In genomic region chr16:1367486-1368174, GRCh38 we compare ENCODE assay signal across 19 cellular contexts. TPM values are rescaled to one million over a fixed set of nuclear protein-coding genes. Genes with fewer than 3 reads are reported as not detected.
DNase-seq lines count a peak whose midpoint lies in the region; ATAC-seq, FAIRE-seq and TF ChIP-seq lines count a peak whose summit lies in the region.
"Had no signal": no experiment of that assay in that cellular context is flagged by ENCODE, and none has a peak within 500 bp of the region (broad histone marks: within the 10 kb centered on the region; RNA-seq: fewer than 3 reads in every experiment).

No MANE protein-coding gene starts in this region.

- DNase-seq in NCI-H146 (lab: John Stamatoyannopoulos, UW): peak; percentile 57
- DNase-seq in NCI-H146 treated with DMSO at 0.1 percent for 48 hours (lab: John Stamatoyannopoulos, UW; ENCODE audit: unreplicated experiment): no peak
- DNase-seq in DMS153 (lab: John Stamatoyannopoulos, UW): peak; percentile 74
- DNase-seq in NCI-H187 treated with DMSO at 0.1 percent for 48 hours (lab: John Stamatoyannopoulos, UW): peak; percentile 58
- no peak for DNase-seq in K562 (ENCODE audit: extremely low read depth in 1 of 4, low spot score in 3 of 4)
- DNase-seq in activated CD4-positive, alpha-beta T cell treated with anti-CD3 and anti-CD28 coated beads for 4 hours: no peak
- DNase-seq in OCI-M1 (lab: John Stamatoyannopoulos, UW): no peak
- no peak for DNase-seq in HuH-7.5 (ENCODE audit: low spot score)
- DNase-seq: 8988T; CD8-positive, alpha-beta T cell; MG63; NCI-H1092; T-cell had no signal

- H3K36me3 ChIP-seq in K562 (ENCODE audit: control insufficient read depth, insufficient read depth, low read length): peaks cover 64% of the 10 kb centered on the region; the same call in 2 of the 3 replicates

- H2AFZ ChIP-seq in K562 (ENCODE audit: low read depth, low read length): no peak overlapping the region

- intact Hi-C loops in K562 (cut with micrococcal nuclease): no loop called here

- in situ Hi-C loops in K562 (cut with MboI): no loop called here

- no peak overlapping the region for H3K4me3 ChIP-seq in K562
- H3K4me3 ChIP-seq: MG63, SK-N-MC had no signal

- peaks cover 0 to 54% of the 10 kb centered on the region in 2 experiments; a peak in 2 of 5 replicates for H3K4me1 ChIP-seq in K562 (replicated peaks in 1 of 2; ENCODE audit: control insufficient read depth in 2 of 2, insufficient read depth in 2 of 2, low read length in 2 of 2)

- TF ChIP-seq POLR2A in K562 (conservative IDR thresholded peaks at IDR 0.05): no peak

- TF ChIP-seq RAD21 in K562 (CRISPR knock-in tag; conservative IDR thresholded peaks at IDR 0.05 in 1 of 2, IDR thresholded peaks at IDR 0.05 in 1 of 2): no peak

- TF ChIP-seq EP300 in K562 (IDR thresholded peaks at IDR 0.05; ENCODE audit: low read length): no peak

- WGBS in K562 (ENCODE audit: insufficient coverage, low coverage, missing lambda C conversion rate): 96% methylated on average over 11 of the region's 27 CpGs

- no peaks in the 10 kb centered on the region for H3K9me1 ChIP-seq in K562 (ENCODE audit: control insufficient read depth, insufficient read depth, low read length)

- H3K9ac ChIP-seq in K562 (ENCODE audit: insufficient read depth in 1 of 2, low read depth in 2 of 2, low read length in 2 of 2): no peak overlapping the region; a peak in 1 of 4 replicates
- H3K9ac ChIP-seq: KMS-11 had no signal

- POLR2A ChIA-PET in K562 (lab: Yijun Ruan, JAX): interaction anchor here (3.8 kb wide), 1 partner anchor 11 kb away, joined by 18 read pairs; no protein-coding TSS in a partner anchor

- no peaks in the 10 kb centered on the region for H3K27me3 ChIP-seq in K562 (ENCODE audit: control insufficient read depth in 2 of 2, insufficient read depth in 2 of 2, low read length in 2 of 2)
- H3K27me3 ChIP-seq: MG63 had no signal

- no TSS peak for BruUV-seq in K562 (replicated peaks; lab: Mats Ljungman, UMichigan)

- H3K27ac ChIP-seq in K562 (ENCODE audit: extremely low read depth, low read depth, low read length): no peak overlapping the region
- H3K27ac ChIP-seq: KMS-11, SK-N-MC had no signal

- FAIRE-seq in K562 (lab: Jason Lieb, UNC): no peak
- FAIRE-seq: GM19239, H1 had no signal

- H3K4me2 ChIP-seq in K562 (ENCODE audit: insufficient read depth, low read length): no peak overlapping the region
- H3K4me2 ChIP-seq: KMS-11 had no signal

- 0 out of 2 replicates have a peak, but pooled peaks cover 12% of the 10 kb centered on the region for H4K20me1 ChIP-seq in K562 (replicated peaks; ENCODE audit: control insufficient read depth, insufficient read depth, low read length)

- H3K9me3 ChIP-seq in K562 (replicated peaks; ENCODE audit: control insufficient read depth, insufficient read depth, low read depth, low read length): no peaks in the 10 kb centered on the region
- H3K9me3 ChIP-seq: MG63 had no signal

- peaks cover 8% of the 10 kb centered on the region; the same call in 2 of the 3 replicates for H3K79me2 ChIP-seq in K562 (ENCODE audit: control insufficient read depth, insufficient read depth, low read length)

- TF ChIP-seq CTCF in K562 (IDR thresholded peaks at IDR 0.05 in 2 of 3, conservative IDR thresholded peaks at IDR 0.05 in 1 of 3; ENCODE audit: insufficient read depth in 2 of 3, low read depth in 1 of 3, low read length in 3 of 3): no peak

- CTCF ChIA-PET in K562 (lab: Yijun Ruan, JAX; ENCODE audit: low intra/inter-chr PET ratio): no interaction called here

- ATAC-seq in K562: no peak
- ATAC-seq: CD8-positive, alpha-beta T cell; Panc1; Right ventricle myocardium inferior; T-cell had no signal

RNA-seq across cellular contexts. Expression of gene GNPTG, which starts 15.9 kb away (rescaled TPM):
- total RNA-seq in K562 (2011; cell fraction: chromatin; rRNA removed; ENCODE audit: low replicate concordance): 42.1 and 68.9 TPM in 2 replicates
- 52.6 and 53.5 TPM in 2 replicates for total RNA-seq in K562 (2011; cell fraction: nucleolus; rRNA removed)
- total RNA-seq in K562 (2011; cell fraction: nucleoplasm; rRNA removed): 51.0 and 57.1 TPM in 2 replicates
- 22.3 and 24.0 TPM in 2 replicates for total RNA-seq in K562 (2014; rRNA removed)
- total RNA-seq in K562 (2014; rRNA removed; fragmentation: Illumina TruSeq; extraction: Trizol): 4.7 and 6.1 TPM in 2 replicates
- 13.6 and 13.9 TPM in 2 replicates for total RNA-seq in K562 (2015; rRNA removed; fragmentation: Illumina TruSeq; extraction: Trizol)
- total RNA-seq in K562 (2021): 19.9 and 22.2 TPM in 2 replicates
- polyA plus RNA-seq in K562 (2011; rRNA removed): 18.6 and 20.7 TPM in 2 replicates
- polyA plus RNA-seq in K562 (2011; cell fraction: cytosol; rRNA removed): 20.9 and 40.1 TPM in 2 replicates
- polyA plus RNA-seq in K562 (2011; cell fraction: nucleus; rRNA removed): 55.5 and 97.5 TPM in 2 replicates
- polyA plus RNA-seq in K562 (2012): 18.3 and 26.9 TPM in 2 replicates
- polyA plus RNA-seq in K562 (2014; fragmentation: Illumina TruSeq; extraction: Trizol): 9.0 and 13.6 TPM in 2 replicates
- 1 to 10 TPM in 1 of 2 experiments, under 1 TPM in 1; 0.69 to 1.0 TPM for polyA plus RNA-seq in K562 (2014; fragmentation: Nextera tagmentation; extraction: Ambion mirVana)
- 31.5 and 33.3 TPM in 2 replicates for polyA plus RNA-seq in K562 (2014; rRNA removed)
- polyA minus RNA-seq in K562 (2011; rRNA and poly(A)+ RNA removed): 1.6 and 5.7 TPM in 2 replicates
- polyA minus RNA-seq in K562 (2011; cell fraction: cytosol; rRNA and poly(A)+ RNA removed): 7.7 and 10.3 TPM in 2 replicates
- polyA minus RNA-seq in K562 (2011; cell fraction: nucleus; rRNA and poly(A)+ RNA removed): 11.7 and 13.1 TPM in 2 replicates

RNA-seq across cellular contexts. Expression of gene TSR3, which starts 16.0 kb away (rescaled TPM):
- 2.8 and 6.4 TPM in 2 replicates for total RNA-seq in K562 (2011; cell fraction: chromatin; rRNA removed; ENCODE audit: low replicate concordance)
- 8.8 and 12.3 TPM in 2 replicates for total RNA-seq in K562 (2011; cell fraction: nucleolus; rRNA removed)
- total RNA-seq in K562 (2011; cell fraction: nucleoplasm; rRNA removed): 3.4 and 7.0 TPM in 2 replicates
- total RNA-seq in K562 (2014; rRNA removed): 74.8 and 100.0 TPM in 2 replicates
- 6.7 TPM in 2 replicates for total RNA-seq in K562 (2014; rRNA removed; fragmentation: Illumina TruSeq; extraction: Trizol)
- total RNA-seq in K562 (2015; rRNA removed; fragmentation: Illumina TruSeq; extraction: Trizol): 29.6 and 31.9 TPM in 2 replicates
- 50.5 and 53.7 TPM in 2 replicates for total RNA-seq in K562 (2021)
- 15.8 and 16.5 TPM in 2 replicates for polyA plus RNA-seq in K562 (2011; rRNA removed)
- polyA plus RNA-seq in K562 (2011; cell fraction: cytosol; rRNA removed): 21.3 and 65.5 TPM in 2 replicates
- 12.1 and 18.1 TPM in 2 replicates for polyA plus RNA-seq in K562 (2011; cell fraction: nucleus; rRNA removed)
- polyA plus RNA-seq in K562 (2012): 34.9 and 46.9 TPM in 2 replicates
- polyA plus RNA-seq in K562 (2014; fragmentation: Illumina TruSeq; extraction: Trizol): 10.3 and 22.1 TPM in 2 replicates
- polyA plus RNA-seq in K562 (2014; fragmentation: Nextera tagmentation; extraction: Ambion mirVana): 1 to 10 TPM; 1.5 to 2.4 TPM
- 53.3 and 75.7 TPM in 2 replicates for polyA plus RNA-seq in K562 (2014; rRNA removed)
- 2.6 and 4.5 TPM in 2 replicates for polyA minus RNA-seq in K562 (2011; rRNA and poly(A)+ RNA removed)
- polyA minus RNA-seq in K562 (2011; cell fraction: cytosol; rRNA and poly(A)+ RNA removed): 17.2 and 24.6 TPM in 2 replicates
- polyA minus RNA-seq in K562 (2011; cell fraction: nucleus; rRNA and poly(A)+ RNA removed): 7.1 and 7.8 TPM in 2 replicates

RNA-seq across cellular contexts. Expression of gene BAIAP3, which starts 34.2 kb away (rescaled TPM):
- 10.8 and 42.1 TPM in 2 replicates for total RNA-seq in K562 (2011; cell fraction: chromatin; rRNA removed; ENCODE audit: low replicate concordance)
- 29.0 and 32.5 TPM in 2 replicates for total RNA-seq in K562 (2011; cell fraction: nucleolus; rRNA removed)
- 13.0 and 13.4 TPM in 2 replicates for total RNA-seq in K562 (2011; cell fraction: nucleoplasm; rRNA removed)
- total RNA-seq in K562 (2014; rRNA removed) (2.3 and 4.5 TPM in 2 replicates), K562 (2014; rRNA removed; fragmentation: Illumina TruSeq; extraction: Trizol) (0.06 and 0.18 TPM in 2 replicates), K562 (2015; rRNA removed; fragmentation: Illumina TruSeq; extraction: Trizol) (0.33 and 1.2 TPM in 2 replicates), K562 (2021) (3.3 and 3.4 TPM in 2 replicates)
- polyA plus RNA-seq in K562 (2011; rRNA removed) (0.81 and 1.8 TPM in 2 replicates), K562 (2014; fragmentation: Illumina TruSeq; extraction: Trizol) (0.34 and 1.1 TPM in 2 replicates), K562 (2014; fragmentation: Nextera tagmentation; extraction: Ambion mirVana) (under 1 TPM in 1 of 2 experiments, not detected in 1; 0.03 TPM), K562 (2014; rRNA removed) (1.5 and 4.5 TPM in 2 replicates)
- polyA plus RNA-seq in K562 (2011; cell fraction: cytosol; rRNA removed): 0.55 and 1.9 TPM in 2 replicates
- polyA plus RNA-seq in K562 (2011; cell fraction: nucleus; rRNA removed): 15.2 and 24.6 TPM in 2 replicates
- 3.2 and 13.5 TPM in 2 replicates for polyA plus RNA-seq in K562 (2012)
- polyA minus RNA-seq in K562 (2011; rRNA and poly(A)+ RNA removed): 0.33 and 1.1 TPM in 2 replicates
- 1.7 and 1.9 TPM in 2 replicates for polyA minus RNA-seq in K562 (2011; cell fraction: cytosol; rRNA and poly(A)+ RNA removed)
- 8.8 and 11.0 TPM in 2 replicates for polyA minus RNA-seq in K562 (2011; cell fraction: nucleus; rRNA and poly(A)+ RNA removed)

RNA-seq across cellular contexts. Expression of gene UNKL, which starts 46.9 kb away (rescaled TPM):
- total RNA-seq in K562 (2011; cell fraction: chromatin; rRNA removed; ENCODE audit: low replicate concordance): 87.2 and 161 TPM in 2 replicates
- 91.9 and 116 TPM in 2 replicates for total RNA-seq in K562 (2011; cell fraction: nucleolus; rRNA removed)
- 69.6 and 98.9 TPM in 2 replicates for total RNA-seq in K562 (2011; cell fraction: nucleoplasm; rRNA removed)
- 17.2 and 17.6 TPM in 2 replicates for total RNA-seq in K562 (2014; rRNA removed)
- 4.2 and 4.4 TPM in 2 replicates for total RNA-seq in K562 (2014; rRNA removed; fragmentation: Illumina TruSeq; extraction: Trizol)
- total RNA-seq in K562 (2015; rRNA removed; fragmentation: Illumina TruSeq; extraction: Trizol): 5.1 and 12.1 TPM in 2 replicates
- total RNA-seq in K562 (2021): 22.3 and 30.2 TPM in 2 replicates
- polyA plus RNA-seq in K562 (2011; rRNA removed): 19.0 and 26.5 TPM in 2 replicates
- 17.4 and 36.7 TPM in 2 replicates for polyA plus RNA-seq in K562 (2011; cell fraction: cytosol; rRNA removed)
- polyA plus RNA-seq in K562 (2011; cell fraction: nucleus; rRNA removed): 121 and 141 TPM in 2 replicates
- 11.5 and 25.8 TPM in 2 replicates for polyA plus RNA-seq in K562 (2012)
- polyA plus RNA-seq in K562 (2014; fragmentation: Illumina TruSeq; extraction: Trizol): 3.3 and 18.5 TPM in 2 replicates
- polyA plus RNA-seq in K562 (2014; fragmentation: Nextera tagmentation; extraction: Ambion mirVana): under 1 TPM; 0.37 to 0.48 TPM
- 17.5 and 22.1 TPM in 2 replicates for polyA plus RNA-seq in K562 (2014; rRNA removed)
- 3.1 and 3.6 TPM in 2 replicates for polyA minus RNA-seq in K562 (2011; rRNA and poly(A)+ RNA removed)
- polyA minus RNA-seq in K562 (2011; cell fraction: cytosol; rRNA and poly(A)+ RNA removed): 23.1 and 27.5 TPM in 2 replicates
- 25.4 and 28.3 TPM in 2 replicates for polyA minus RNA-seq in K562 (2011; cell fraction: nucleus; rRNA and poly(A)+ RNA removed)

RNA-seq across cellular contexts. Expression of gene UQCC4, which starts 52.9 kb away (rescaled TPM):
- total RNA-seq in K562 (2011; cell fraction: chromatin; rRNA removed; ENCODE audit: low replicate concordance): 18.2 and 43.0 TPM in 2 replicates
- total RNA-seq in K562 (2011; cell fraction: nucleolus; rRNA removed): 45.9 and 52.7 TPM in 2 replicates
- total RNA-seq in K562 (2011; cell fraction: nucleoplasm; rRNA removed): 35.9 and 40.4 TPM in 2 replicates
- total RNA-seq in K562 (2014; rRNA removed) (48.7 and 49.7 TPM in 2 replicates), K562 (2014; rRNA removed; fragmentation: Illumina TruSeq; extraction: Trizol) (12.3 and 15.4 TPM in 2 replicates), K562 (2015; rRNA removed; fragmentation: Illumina TruSeq; extraction: Trizol) (34.4 and 35.6 TPM in 2 replicates), K562 (2021) (31.9 and 35.3 TPM in 2 replicates)
- polyA plus RNA-seq in K562 (2011; rRNA removed) (46.1 and 47.0 TPM in 2 replicates), K562 (2014; fragmentation: Illumina TruSeq; extraction: Trizol) (20.5 and 37.8 TPM in 2 replicates), K562 (2014; fragmentation: Nextera tagmentation; extraction: Ambion mirVana) (1 to 10 TPM; 1.3 to 3.9 TPM), K562 (2014; rRNA removed) (43.9 and 50.0 TPM in 2 replicates)
- 52.6 and 64.3 TPM in 2 replicates for polyA plus RNA-seq in K562 (2011; cell fraction: cytosol; rRNA removed)
- polyA plus RNA-seq in K562 (2011; cell fraction: nucleus; rRNA removed): 44.3 and 47.3 TPM in 2 replicates
- 16.8 and 31.2 TPM in 2 replicates for polyA plus RNA-seq in K562 (2012)
- polyA minus RNA-seq in K562 (2011; rRNA and poly(A)+ RNA removed): 10.9 and 12.0 TPM in 2 replicates
- 8.9 and 11.7 TPM in 2 replicates for polyA minus RNA-seq in K562 (2011; cell fraction: cytosol; rRNA and poly(A)+ RNA removed)
- polyA minus RNA-seq in K562 (2011; cell fraction: nucleus; rRNA and poly(A)+ RNA removed): 9.6 and 14.0 TPM in 2 replicates

Comparison
In these comparisons a context has a peak if more than half of its experiments do, and no peak if none do; other contexts are left out.
1. DNase-seq: peak in NCI-H146 (single experiment), DMS153 (single experiment) and NCI-H187 treated with DMSO at 0.1 percent for 48 hours (single experiment); none in NCI-H146 treated with DMSO at 0.1 percent for 48 hours (single experiment), K562 (0 of 4), activated CD4-positive, alpha-beta T cell treated with anti-CD3 and anti-CD28 coated beads for 4 hours (0 of 2), OCI-M1 (single experiment) and HuH-7.5 (single experiment).